ENCODE assay signal across 1 cellular context in the genomic region with DNA sequence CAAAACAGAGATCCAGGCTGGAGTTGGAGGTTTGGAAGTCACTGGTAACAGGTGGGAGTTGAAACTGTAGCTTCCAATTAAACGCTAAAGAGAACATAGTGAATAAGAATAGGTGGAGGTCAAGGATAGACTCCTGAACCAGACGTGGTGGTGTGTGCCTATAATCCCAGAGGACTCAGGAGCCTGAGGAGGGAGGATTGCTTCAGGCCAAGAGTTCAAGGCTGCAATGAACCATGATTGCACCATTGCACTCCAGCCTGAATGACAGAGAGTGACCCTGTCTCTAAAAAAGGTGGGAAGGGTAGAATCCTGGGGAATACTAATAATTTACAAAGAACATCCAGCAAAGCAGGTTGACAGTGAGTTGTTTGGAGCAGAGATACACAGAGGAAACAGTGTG.
TF ChIP-seq lines count a peak whose summit lies in the region.

No MANE protein-coding gene starts in this region.

TF ChIP-seq in HepG2, 621 proteins besides CTCF, POLR2A, EP300 and RAD21 (continued from another document):
- no peak for TF ChIP-seq RNF2 (conservative IDR thresholded peaks at IDR 0.05; ENCODE audit: low read depth)
- TF ChIP-seq EHMT2 (IDR thresholded peaks at IDR 0.05; ENCODE audit: borderline replicate concordance, low read depth, low read length) = peak; percentile 40; the same call in 1 of the 2 replicates
- TF ChIP-seq, protein P1, sequence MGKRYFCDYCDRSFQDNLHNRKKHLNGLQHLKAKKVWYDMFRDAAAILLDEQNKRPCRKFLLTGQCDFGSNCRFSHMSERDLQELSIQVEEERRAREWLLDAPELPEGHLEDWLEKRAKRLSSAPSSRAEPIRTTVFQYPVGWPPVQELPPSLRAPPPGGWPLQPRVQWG (CRISPR knock-in tag; IDR thresholded peaks at IDR 0.05; ENCODE audit: borderline replicate concordance, low read depth) = no peak
- peak; percentile 15; the same call in 1 of the 2 replicates for TF ChIP-seq CEBPB (IDR thresholded peaks at IDR 0.05; ENCODE audit: borderline replicate concordance, low read depth, low read length)
- TF ChIP-seq TRIM22 (IDR thresholded peaks at IDR 0.05) = no peak
- TF ChIP-seq IKZF5 (CRISPR knock-in tag; IDR thresholded peaks at IDR 0.05) = no peak
- TF ChIP-seq ZFP36L2 (CRISPR knock-in tag; IDR thresholded peaks at IDR 0.05) = no peak
- TF ChIP-seq NFIC (IDR thresholded peaks at IDR 0.05; ENCODE audit: low read length) = no peak
- TF ChIP-seq KDM5B (CRISPR knock-in tag; IDR thresholded peaks at IDR 0.05; ENCODE audit: borderline replicate concordance) = no peak
- TF ChIP-seq ZNF430 (CRISPR knock-in tag; IDR thresholded peaks at IDR 0.05) = no peak
- TF ChIP-seq FLYWCH1 (CRISPR knock-in tag; IDR thresholded peaks at IDR 0.05) = no peak
- TF ChIP-seq, protein P2, sequence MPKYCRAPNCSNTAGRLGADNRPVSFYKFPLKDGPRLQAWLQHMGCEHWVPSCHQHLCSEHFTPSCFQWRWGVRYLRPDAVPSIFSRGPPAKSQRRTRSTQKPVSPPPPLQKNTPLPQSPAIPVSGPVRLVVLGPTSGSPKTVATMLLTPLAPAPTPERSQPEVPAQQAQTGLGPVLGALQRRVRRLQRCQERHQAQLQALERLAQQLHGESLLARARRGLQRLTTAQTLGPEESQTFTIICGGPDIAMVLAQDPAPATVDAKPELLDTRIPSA (CRISPR knock-in tag; IDR thresholded peaks at IDR 0.05; ENCODE audit: borderline replicate concordance) = no peak
- TF ChIP-seq ZNF790 (CRISPR knock-in tag; IDR thresholded peaks at IDR 0.05; ENCODE audit: borderline replicate concordance) = no peak
- TF ChIP-seq ZNF407 (CRISPR knock-in tag; IDR thresholded peaks at IDR 0.05; ENCODE audit: not compliant biosample characterization) = no peak
- no peak for TF ChIP-seq ZNF768 (CRISPR knock-in tag; IDR thresholded peaks at IDR 0.05)
- TF ChIP-seq RARA (CRISPR knock-in tag; IDR thresholded peaks at IDR 0.05) = peak; percentile 56
- TF ChIP-seq ZNF672 (CRISPR knock-in tag; IDR thresholded peaks at IDR 0.05) = no peak
- no peak for TF ChIP-seq ZNF574 (CRISPR knock-in tag; IDR thresholded peaks at IDR 0.05)
- TF ChIP-seq NR2F2 (IDR thresholded peaks at IDR 0.05; ENCODE audit: borderline replicate concordance, low read depth) = 0 out of 2 replicates have a peak, but pooled peaks have one; percentile 20
TF ChIP-seq in HepG2: peak in this region for 6.
